Comparison of ENCODE assay signal across 8 cellular contexts in genomic region chr9:32384364-32385134, GRCh38. TPM values are rescaled to one million over a fixed set of nuclear protein-coding genes. Genes with fewer than 3 reads are reported as not detected.
DNase-seq lines count a peak whose midpoint lies in the region; ATAC-seq, FAIRE-seq and TF ChIP-seq lines count a peak whose summit lies in the region.

Gene ACO1 (plus strand): TSS chr9:32384643. CDS start chr9:32405507, 20,864 bp downstream.

- H4K20me1 ChIP-seq in H1 (replicated peaks in 1 of 2; ENCODE audit: control insufficient read depth in 1 of 2, insufficient read depth in 2 of 2, low read length in 2 of 2), result no peaks in the 10 kb centered on the region

- H2BK120ac ChIP-seq in H1 (replicated peaks; ENCODE audit: low read depth, low read length), result no peak within 1 kb of the TSS

- H2AK5ac ChIP-seq in H1 (ENCODE audit: low read depth, low read length), result no peak within 1 kb of the TSS

- peaks cover 2% of the 10 kb centered on the region; the same call in 1 of the 2 replicates for H3K79me1 ChIP-seq in H1 (ENCODE audit: low read depth, low read length)

- H2BK15ac ChIP-seq in H1 (ENCODE audit: low read length), result no peak within 1 kb of the TSS

- H4K5ac ChIP-seq in H1 (ENCODE audit: insufficient read length, low read depth, low read length), result no peak within 1 kb of the TSS

- no peak within 1 kb of the TSS for H3K27ac ChIP-seq in H1 (ENCODE audit: low read depth, low read length)

- TF ChIP-seq CTCF in H1 (IDR thresholded peaks at IDR 0.05; ENCODE audit: control extremely low read depth in 1 of 3, insufficient read depth in 1 of 3, low read depth in 1 of 3, low read length in 3 of 3), result peak in 1 of 3 experiments; percentile 8; a peak in 1 of 4 replicates

- H3K14ac ChIP-seq in H1 (ENCODE audit: insufficient read length), result no peak within 1 kb of the TSS

- peak within 1 kb of the TSS; percentile 76 for H3K4me3 Mint-ChIP-seq in activated CD8-positive, alpha-beta memory T cell treated with anti-CD3 and anti-CD28 coated beads, Interleukin-2, amount 10 ng/mL, durations not matched to agents 7 days and 5 days

- ATAC-seq in GM19438 (IDR thresholded peaks at IDR 0.05; ENCODE audit: low read depth, unreplicated experiment) (peak; percentile 93), HG03565 (IDR thresholded peaks at IDR 0.05; ENCODE audit: unreplicated experiment) (peak; percentile 95)
- peak; percentile 98 for ATAC-seq in activated CD8-positive, alpha-beta memory T cell treated with anti-CD3 and anti-CD28 coated beads, Interleukin-2, amount 10 ng/mL, durations not matched to agents 7 days and 5 days

- H2BK12ac ChIP-seq in H1 (ENCODE audit: low read depth, low read length), result no peak within 1 kb of the TSS

- peaks cover 34% of the 10 kb centered on the region for H3K27me3 Mint-ChIP-seq in activated CD8-positive, alpha-beta memory T cell treated with anti-CD3 and anti-CD28 coated beads, Interleukin-2, amount 10 ng/mL, durations not matched to agents 7 days and 5 days

- H2AFZ ChIP-seq in H1 (ENCODE audit: low read length), result peak within 1 kb of the TSS; percentile 99

- H3K36me3 ChIP-seq in H1 (ENCODE audit: control insufficient read depth in 2 of 4, insufficient read depth in 4 of 4, low read length in 3 of 4), result no peaks in the 10 kb centered on the region

- TF ChIP-seq EP300 in H1 (IDR thresholded peaks at IDR 0.05; ENCODE audit: borderline replicate concordance in 1 of 2, low read depth in 2 of 2, low read length in 2 of 2), result no peak

- H3K9me3 Mint-ChIP-seq in activated CD8-positive, alpha-beta memory T cell treated with anti-CD3 and anti-CD28 coated beads, Interleukin-2, amount 10 ng/mL, durations not matched to agents 7 days and 5 days (ENCODE audit: low read depth), result no peaks in the 10 kb centered on the region

- TF ChIP-seq RAD21 in H1 (IDR thresholded peaks at IDR 0.05 in 1 of 2, conservative IDR thresholded peaks at IDR 0.05 in 1 of 2; ENCODE audit: low read depth in 2 of 2, low read length in 2 of 2), result no peak

- H3K4ac ChIP-seq in H1 (replicated peaks; ENCODE audit: insufficient read length, low read depth, low read length), result peak within 1 kb of the TSS; percentile 41

- CTCF ChIA-PET in activated CD8-positive, alpha-beta memory T cell treated with anti-CD3 and anti-CD28 coated beads, Interleukin-2, amount 10 ng/mL, durations not matched to agents 7 days and 5 days (lab: Charles Lee), result interaction anchor here (0.7 to 5.3 kb wide), 6 partner anchors 47 to 195 kb away, joined by 3 to 83 read pairs (median 8); partner anchors contain the start of genes NDUFB6 and RIGI
- CTCF ChIA-PET in H1 (lab: Charles Lee; ENCODE audit: partially characterized antibody), result interaction anchor here (0.6 to 4.7 kb wide), 11 partner anchors 10 to 585 kb away, joined by 3 to 48 read pairs (median 4); partner anchors contain the start of gene RIGI

- peak within 1 kb of the TSS; percentile 27 for H3K18ac ChIP-seq in H1 (ENCODE audit: extremely low read depth, low read length)

- H2BK20ac ChIP-seq in H1 (ENCODE audit: low read length), result no peak within 1 kb of the TSS

- no peak within 1 kb of the TSS for H3K23ac ChIP-seq in H1 (ENCODE audit: insufficient read length)

- no peaks in the 10 kb centered on the region for H3K9me3 ChIP-seq in H1 (ENCODE audit: insufficient read depth in 2 of 2, low read depth in 1 of 2, low read length in 1 of 2)

- peak within 1 kb of the TSS; percentile 48 for H3K56ac ChIP-seq in H1 (replicated peaks; ENCODE audit: insufficient read length, low read depth, low read length)

- peak within 1 kb of the TSS; percentile 72 for H4K8ac ChIP-seq in H1 (ENCODE audit: extremely low read depth, insufficient read depth, low read length)

- H3K36me3 Mint-ChIP-seq in activated CD8-positive, alpha-beta memory T cell treated with anti-CD3 and anti-CD28 coated beads, Interleukin-2, amount 10 ng/mL, durations not matched to agents 7 days and 5 days, result no peaks in the 10 kb centered on the region

- peak within 1 kb of the TSS; percentile 78 to 84 for H3K4me2 ChIP-seq in H1 (ENCODE audit: insufficient read depth in 1 of 2, low read depth in 2 of 2, low read length in 2 of 2)

- peak within 1 kb of the TSS; percentile 78 to 98 (median 89) for H3K4me3 ChIP-seq in H1 (ENCODE audit: extremely low read depth in 1 of 4, insufficient read depth in 2 of 4, low read depth in 3 of 4, low read length in 4 of 4)

- peaks cover 20% of the 10 kb centered on the region for H3K4me1 Mint-ChIP-seq in activated CD8-positive, alpha-beta memory T cell treated with anti-CD3 and anti-CD28 coated beads, Interleukin-2, amount 10 ng/mL, durations not matched to agents 7 days and 5 days

- H2BK5ac ChIP-seq in H1 (ENCODE audit: low read depth, low read length), result no peak within 1 kb of the TSS; the same call in 1 of the 2 replicates

- H3K4me1 ChIP-seq in H1 (replicated peaks in 1 of 4; ENCODE audit: control insufficient read depth in 3 of 4, insufficient read depth in 4 of 4, low read length in 3 of 4), result peaks cover 0 to 4% (median 3%) of the 10 kb centered on the region in 4 experiments; a peak in 3 of 7 replicates

- WGBS in H1 (ENCODE audit: extremely low coverage in 1 of 2, insufficient coverage in 1 of 2, insufficient read length in 1 of 2, insufficient replicate concordance in 2 of 2, low coverage in 1 of 2, low lambda C conversion rate in 2 of 2, missing lambda C conversion rate in 1 of 2), 2 experiments, result 3% methylated on average over 31 of the region's 71 CpGs; no CpG with 5 or more reads in 1 of the 2 experiments

- POLR2A ChIA-PET in H1 (lab: Charles Lee; ENCODE audit: partially characterized antibody), result interaction anchor here (0.6 to 1.7 kb wide), 5 partner anchors 57 to 640 kb away, joined by 3 to 10 read pairs (median 3); partner anchors contain the start of gene DNAJA1

- FAIRE-seq in H1 (lab: Jason Lieb, UNC), result no peak

- peak in 1 of 2 experiments; percentile 56; a peak in 2 of 3 replicates for TF ChIP-seq POLR2A in H1 (IDR thresholded peaks at IDR 0.05; ENCODE audit: control extremely low read depth in 1 of 2, low read depth in 2 of 2, low read length in 2 of 2)

- no peak within 1 kb of the TSS for H3K27ac Mint-ChIP-seq in activated CD8-positive, alpha-beta memory T cell treated with anti-CD3 and anti-CD28 coated beads, Interleukin-2, amount 10 ng/mL, durations not matched to agents 7 days and 5 days

- H3K27me3 ChIP-seq in H1 (replicated peaks in 1 of 4; ENCODE audit: control insufficient read depth in 3 of 4, extremely low read depth in 1 of 4, insufficient read depth in 3 of 4, low read length in 3 of 4), result peaks cover 2 to 15% (median 8%) of the 10 kb centered on the region in 4 experiments

- H3K23me2 ChIP-seq in H1 (ENCODE audit: low read depth, low read length), result peaks cover 7% of the 10 kb centered on the region

- H3K9ac ChIP-seq in H1 (replicated peaks in 1 of 4; ENCODE audit: extremely low read depth in 1 of 4, low read depth in 3 of 4, low read length in 3 of 4), result peak within 1 kb of the TSS; percentile 42 to 67 (median 52); a peak in 6 of 7 replicates

- DNase-seq in CMK (ENCODE audit: low read depth), result peak; percentile 53
- DNase-seq in NOMO-1 (lab: John Stamatoyannopoulos, UW; ENCODE audit: unreplicated experiment in 2 of 2), result peak; percentile 81
- DNase-seq in activated CD8-positive, alpha-beta memory T cell treated with anti-CD3 and anti-CD28 coated beads, Interleukin-2, amount 10 ng/mL, durations not matched to agents 7 days and 5 days, result peak; percentile 89
- DNase-seq in H1 (ENCODE audit: low read depth in 1 of 2, low spot score in 2 of 2), result peak; percentile 64 to 93
- DNase-seq in mesenteric fat pad (ENCODE audit: low spot score), result peak; percentile 96
- DNase-seq in stimulated activated CD8-positive, alpha-beta memory T cell treated with anti-CD3 and anti-CD28 coated beads, Interleukin-15, amount 100 ng/mL, for 1 hour (ENCODE audit: low read depth), result peak; percentile 77

- peak within 1 kb of the TSS; percentile 25 for H4K91ac ChIP-seq in H1 (replicated peaks; ENCODE audit: insufficient read length, low read length)

- H3K79me2 ChIP-seq in H1 (ENCODE audit: control insufficient read depth in 1 of 2, insufficient read depth in 2 of 2, low read length in 2 of 2), result peaks cover 0 to 16% of the 10 kb centered on the region in 2 experiments; a peak in 2 of 4 replicates

TF ChIP-seq in H1, 55 proteins besides CTCF, POLR2A, EP300 and RAD21 (continues in another document):
- TF ChIP-seq ZNF274 (IDR thresholded peaks at IDR 0.05; ENCODE audit: borderline replicate concordance, extremely low read depth, low read length), result no peak
- no peak for TF ChIP-seq SP2 (IDR thresholded peaks at IDR 0.05; ENCODE audit: low read length)
- TF ChIP-seq BCL11A (IDR thresholded peaks at IDR 0.05; ENCODE audit: low read depth in 2 of 2, low read length in 2 of 2), result no peak
- TF ChIP-seq CREB1 (IDR thresholded peaks at IDR 0.05), result 0 out of 2 replicates have a peak, but pooled peaks have one; percentile 37
- TF ChIP-seq KDM5A (IDR thresholded peaks at IDR 0.05; ENCODE audit: low read length), result no peak
- no peak for TF ChIP-seq SRF (IDR thresholded peaks at IDR 0.05; ENCODE audit: low read depth, low read length)
- no peak for TF ChIP-seq FOSL1 (IDR thresholded peaks at IDR 0.05; ENCODE audit: insufficient read depth, low read depth, low read length)
- peak; percentile 54; the same call in 1 of the 2 replicates for TF ChIP-seq EGR1 (IDR thresholded peaks at IDR 0.05; ENCODE audit: borderline replicate concordance, low read depth, low read length)
- TF ChIP-seq ASH2L (IDR thresholded peaks at IDR 0.05; ENCODE audit: low read length), result peak; percentile 88
- no peak for TF ChIP-seq POU5F1 (IDR thresholded peaks at IDR 0.05; ENCODE audit: low read depth, low read length)
- TF ChIP-seq SUZ12 (IDR thresholded peaks at IDR 0.05; ENCODE audit: low read length), result no peak; the same call in 1 of the 2 replicates

RNA-seq across cellular contexts. Expression of gene ACO1, which starts in this region (rescaled TPM):
- total RNA-seq in activated CD8-positive, alpha-beta memory T cell treated with anti-CD3 and anti-CD28 coated beads, Interleukin-2, amount 10 ng/mL, durations not matched to agents 7 days and 5 days, result 1 to 10 TPM; 7.0 to 9.9 TPM
- 45.4 and 49.8 TPM in 2 replicates for total RNA-seq in H1 (2021; fragmentation: NEBNext Ultra II Directional; extraction: Animal tissue kit (Norgen Biotek cat#: 25700))
- 29.3 and 39.3 TPM in 2 replicates for polyA plus RNA-seq in H1 (2011; rRNA removed)
- 38.9 TPM for polyA plus RNA-seq in H1 (2011; cell fraction: cytosol; rRNA removed)
- polyA plus RNA-seq in H1 (2011; cell fraction: nucleus; rRNA removed), result 26.6 TPM
- 42.3 to 46.9 TPM (median 43.8 TPM) in 4 replicates for polyA plus RNA-seq in H1 (2012, experiment 1 of 2)
- polyA plus RNA-seq in H1 (2012, experiment 2 of 2), result 9.1 TPM
- 33.5 TPM for polyA plus RNA-seq in H1 (2013, experiment 1 of 2)
- polyA plus RNA-seq in H1 (2013, experiment 2 of 2), result 32.2 TPM
- 59.1 and 87.4 TPM in 2 replicates for polyA minus RNA-seq in H1 (2011; rRNA and poly(A)+ RNA removed)
- 18.2 TPM for polyA minus RNA-seq in H1 (2011; cell fraction: cytosol; rRNA and poly(A)+ RNA removed)
- 21.0 TPM for polyA minus RNA-seq in H1 (2011; cell fraction: nucleus; rRNA and poly(A)+ RNA removed)
- total RNA-seq in mesenteric fat pad, result 237 TPM
